In the genomic region with DNA sequence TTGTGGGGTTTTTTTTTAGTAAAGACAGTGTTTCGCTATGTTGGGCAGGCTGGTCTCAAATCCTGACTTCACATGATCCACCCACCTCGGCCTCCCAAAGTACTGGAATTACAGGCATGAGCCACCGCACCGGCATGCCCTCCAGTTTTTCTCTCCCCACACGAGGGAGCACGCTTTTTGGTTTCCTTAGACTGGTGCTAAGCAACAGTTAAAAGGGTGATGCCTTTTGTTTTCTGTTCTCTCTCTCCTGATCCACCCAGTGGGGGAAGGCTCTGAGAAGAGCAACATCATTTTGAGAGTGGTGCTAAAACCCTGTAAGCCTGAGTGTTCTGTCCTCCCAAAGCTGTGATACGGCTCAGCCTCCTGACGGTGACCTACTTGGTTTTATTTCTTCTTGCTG, we compare ENCODE assay signal across 1 cellular context.
TF ChIP-seq lines count a peak whose summit lies in the region.

No MANE protein-coding gene starts in this region.

TF ChIP-seq in GM23338, 12 proteins besides CTCF, POLR2A, EP300 and RAD21 (continued from another document):
- TF ChIP-seq REST (IDR thresholded peaks at IDR 0.05; ENCODE audit: unreplicated experiment), result no peak
- TF ChIP-seq ZNF331 (CRISPR knock-in tag; IDR thresholded peaks at IDR 0.05; ENCODE audit: low read depth), result no peak
- no peak for TF ChIP-seq CREB1 (CRISPR knock-in tag; IDR thresholded peaks at IDR 0.05; ENCODE audit: low read depth)
- TF ChIP-seq POLR2AphosphoS5 (IDR thresholded peaks at IDR 0.05; ENCODE audit: low read depth), result no peak
- no peak for TF ChIP-seq EZH2phosphoT487 (IDR thresholded peaks at IDR 0.05; ENCODE audit: unreplicated experiment)
- no peak for TF ChIP-seq EZH2 (IDR thresholded peaks at IDR 0.05; ENCODE audit: low read depth, unreplicated experiment)
- no peak for TF ChIP-seq ETS1 (IDR thresholded peaks at IDR 0.05)
